Comparison of ENCODE assay signal across 26 cellular contexts in the genomic region with DNA sequence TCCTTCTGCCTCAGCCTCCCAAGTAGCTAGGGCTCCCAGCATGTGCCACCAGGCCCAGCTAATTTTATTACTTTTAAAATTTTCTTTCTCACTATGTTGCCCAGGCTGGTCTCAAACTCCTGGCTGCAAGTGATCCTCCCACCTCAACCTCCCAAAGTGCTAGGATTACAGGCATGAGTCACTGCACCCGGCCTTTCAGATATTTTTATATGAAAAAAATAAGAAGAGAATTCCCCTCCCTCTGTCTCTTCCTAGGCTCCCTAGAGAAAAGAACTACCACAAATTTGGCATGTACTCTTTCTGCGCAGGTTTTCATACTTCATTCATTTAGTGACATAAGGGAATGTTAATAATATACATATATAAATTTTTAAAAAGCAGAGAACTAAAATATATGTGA. TPM values are rescaled to one million over a fixed set of nuclear protein-coding genes. Genes with fewer than 3 reads are reported as not detected.
DNase-seq lines count a peak whose midpoint lies in the region; ATAC-seq and TF ChIP-seq lines count a peak whose summit lies in the region.
"Had no signal": no experiment of that assay in that cellular context is flagged by ENCODE, and none has a peak within 500 bp of the region (broad histone marks: within the 10 kb centered on the region; RNA-seq: fewer than 3 reads in every experiment).

No MANE protein-coding gene starts in this region.

- no TSS peak for BruUV-seq in MCF 10A (replicated peaks; lab: Mats Ljungman, UMichigan)

- TF ChIP-seq CTCF in MCF 10A (IDR thresholded peaks at IDR 0.05; ENCODE audit: unreplicated experiment) (no peak), breast epithelium (IDR thresholded peaks at IDR 0.05) (no peak), fibroblast of lung (conservative IDR thresholded peaks at IDR 0.05 in 1 of 2, IDR thresholded peaks at IDR 0.05 in 1 of 2; ENCODE audit: low read depth in 1 of 2, low read length in 2 of 2) (no peak)

- no peak overlapping the region for H3K27ac Mint-ChIP-seq in MCF 10A (ENCODE audit: low read depth, unreplicated experiment)
- H3K27ac Mint-ChIP-seq: activated CD4-positive, alpha-beta memory T cell treated with anti-CD3 and anti-CD28 coated beads, Interleukin-2, amount 10 ng/mL, durations not matched to agents 7 days and 5 days; activated naive CD8-positive, alpha-beta T cell; activated T-helper 2 cell treated with anti-CD3 and anti-CD28 coated beads, Interferon-gamma antibody, Interleukin-2, Interleukin-4, amounts not matched to agents 10 μg/mL and 5 μg/mL and 100 μg/mL, durations not matched to agents 14 hours and 24 hours and 36 hours; naive thymus-derived CD4-positive, alpha-beta T cell; stimulated activated naive CD8-positive, alpha-beta T cell treated with anti-CD3 and anti-CD28 coated beads, Interleukin-15, Interleukin-2, amounts not matched to agents 100 ng/mL and 50 ng/mL, for 24 hours had no signal

- H3K9me3 ChIP-seq in breast epithelium: no peaks in the 10 kb centered on the region
- no peaks in the 10 kb centered on the region for H3K9me3 ChIP-seq in fibroblast of lung (ENCODE audit: control insufficient read depth, insufficient read depth, low read depth, low read length)
- H3K9me3 ChIP-seq: ascending aorta, BLaER1, vagina had no signal

- H3K4me3 ChIP-seq in breast epithelium: no peak overlapping the region
- no peak overlapping the region for H3K4me3 ChIP-seq in fibroblast of lung (replicated peaks in 1 of 4; ENCODE audit: control extremely low read depth in 1 of 4, insufficient read depth in 1 of 4, low read depth in 3 of 4, low read length in 4 of 4)
- H3K4me3 ChIP-seq: ascending aorta, BLaER1, dorsolateral prefrontal cortex, vagina had no signal

- no peak overlapping the region for H3K4me2 ChIP-seq in fibroblast of lung (ENCODE audit: extremely low read depth, insufficient read depth, low read length)
- H3K4me2 ChIP-seq: BLaER1 had no signal

- H3K36me3 Mint-ChIP-seq in MCF 10A (ENCODE audit: insufficient read depth, unreplicated experiment): no peaks in the 10 kb centered on the region
- H3K36me3 Mint-ChIP-seq: activated naive CD8-positive, alpha-beta T cell; naive thymus-derived CD4-positive, alpha-beta T cell had no signal

- H3K27me3 Mint-ChIP-seq in MCF 10A (ENCODE audit: insufficient read depth, unreplicated experiment): no peaks in the 10 kb centered on the region
- H3K27me3 Mint-ChIP-seq: activated naive CD8-positive, alpha-beta T cell; central memory CD8-positive, alpha-beta T cell; stimulated activated naive CD8-positive, alpha-beta T cell treated with anti-CD3 and anti-CD28 coated beads, Interleukin-15, Interleukin-2, amounts not matched to agents 100 ng/mL and 50 ng/mL, for 24 hours had no signal

- no peak overlapping the region for H2AFZ ChIP-seq in fibroblast of lung (ENCODE audit: low read length)

- intact Hi-C loops in MCF 10A (cut with micrococcal nuclease): no loop called here
- intact Hi-C loops in breast epithelium (cut with DNase I; ENCODE audit: low total_unique reads): no loop called here

- peaks cover 1% of the 10 kb centered on the region for H3K79me2 ChIP-seq in fibroblast of lung (ENCODE audit: control insufficient read depth, insufficient read depth, low read length)

- H3K36me3 ChIP-seq in breast epithelium (no peaks in the 10 kb centered on the region), fibroblast of lung (ENCODE audit: control insufficient read depth, insufficient read depth, low read length) (no peaks in the 10 kb centered on the region)
- H3K36me3 ChIP-seq: ascending aorta, BLaER1, vagina had no signal

- POLR2A ChIA-PET in MCF 10A (lab: Yijun Ruan, JAX): no interaction called here

- CTCF ChIA-PET in MCF 10A (lab: Yijun Ruan, JAX): no interaction called here

- no peak overlapping the region for H3K9ac ChIP-seq in fibroblast of lung (ENCODE audit: insufficient read depth, low read length)
- H3K9ac ChIP-seq: BLaER1 had no signal

- DNase-seq in MCF 10A (ENCODE audit: unreplicated experiment) (peak; percentile 27), breast epithelium (ENCODE audit: low spot score in 2 of 2) (no peak), NCI-H226 (peak; percentile 70), fibroblast of lung (ENCODE audit: low read depth in 2 of 2) (peak in 1 of 2 donors; percentile 35), NCI-H748 (lab: John Stamatoyannopoulos, UW; ENCODE audit: unreplicated experiment) (no peak)
- DNase-seq: activated CD4-positive, alpha-beta memory T cell treated with anti-CD3 and anti-CD28 coated beads, Interleukin-2, amount 10 ng/mL, durations not matched to agents 7 days and 5 days; activated CD4-positive, CD25-positive, alpha-beta regulatory T cell treated with anti-CD3 and anti-CD28 coated beads, Interleukin-2, amount 50 U/mL, for 72 hours; activated CD8-positive, alpha-beta memory T cell treated with anti-CD3 and anti-CD28 coated beads, Interleukin-2, amount 50 U/mL, for 48 hours; dorsolateral prefrontal cortex; GF-D8; left ventricle myocardium superior; naive thymus-derived CD4-positive, alpha-beta T cell; NCI-H1694; NCI-H510A treated with DMSO at 0.1 percent for 48 hours; SHP77 treated with DMSO at 0.1 percent for 48 hours; T-helper 1 cell had no signal

- H3K4me1 ChIP-seq in breast epithelium (no peaks in the 10 kb centered on the region), fibroblast of lung (ENCODE audit: control insufficient read depth, extremely low read depth, insufficient read depth, low read length) (peaks cover 31% of the 10 kb centered on the region)
- H3K4me1 ChIP-seq: ascending aorta, BLaER1, vagina had no signal

- H3K27ac ChIP-seq in breast epithelium (no peak overlapping the region), fibroblast of lung (ENCODE audit: insufficient read depth, low read length) (peak overlapping the region; percentile 88)
- H3K27ac ChIP-seq: ascending aorta, BLaER1, dorsolateral prefrontal cortex, vagina had no signal

- ATAC-seq in HG03039 (IDR thresholded peaks at IDR 0.05; ENCODE audit: unreplicated experiment): no peak
- no peak for ATAC-seq in HG02885 (IDR thresholded peaks at IDR 0.05; ENCODE audit: poor library complexity, unreplicated experiment)
- ATAC-seq in GM21825 (IDR thresholded peaks at IDR 0.05; ENCODE audit: unreplicated experiment): no peak
- ATAC-seq: left ventricle myocardium superior; naive thymus-derived CD4-positive, alpha-beta T cell had no signal

- no peaks in the 10 kb centered on the region for H3K9me3 Mint-ChIP-seq in MCF 10A (ENCODE audit: unreplicated experiment)
- H3K9me3 Mint-ChIP-seq: activated CD4-positive, alpha-beta memory T cell treated with anti-CD3 and anti-CD28 coated beads, Interleukin-2, amount 10 ng/mL, durations not matched to agents 7 days and 5 days; activated T-helper 2 cell treated with anti-CD3 and anti-CD28 coated beads, Interferon-gamma antibody, Interleukin-2, Interleukin-4, amounts not matched to agents 10 μg/mL and 5 μg/mL and 100 μg/mL, durations not matched to agents 14 hours and 24 hours and 36 hours; central memory CD8-positive, alpha-beta T cell; naive thymus-derived CD4-positive, alpha-beta T cell; stimulated activated naive CD8-positive, alpha-beta T cell treated with anti-CD3 and anti-CD28 coated beads, Interleukin-15, Interleukin-2, amounts not matched to agents 100 ng/mL and 50 ng/mL, for 24 hours had no signal

- H3K27me3 ChIP-seq in breast epithelium: no peaks in the 10 kb centered on the region
- H3K27me3 ChIP-seq in fibroblast of lung (ENCODE audit: control insufficient read depth, insufficient read depth, low read length): no peaks in the 10 kb centered on the region
- H3K27me3 ChIP-seq: ascending aorta, BLaER1, dorsolateral prefrontal cortex, vagina had no signal

- H3K4me3 Mint-ChIP-seq in MCF 10A (ENCODE audit: unreplicated experiment): no peak overlapping the region
- H3K4me3 Mint-ChIP-seq: activated CD4-positive, alpha-beta memory T cell treated with anti-CD3 and anti-CD28 coated beads, Interleukin-2, amount 10 ng/mL, durations not matched to agents 7 days and 5 days; activated naive CD8-positive, alpha-beta T cell; central memory CD8-positive, alpha-beta T cell; naive thymus-derived CD4-positive, alpha-beta T cell; stimulated activated naive CD8-positive, alpha-beta T cell treated with anti-CD3 and anti-CD28 coated beads, Interleukin-15, Interleukin-2, amounts not matched to agents 100 ng/mL and 50 ng/mL, for 24 hours had no signal

- no peaks in the 10 kb centered on the region for H4K20me1 ChIP-seq in fibroblast of lung (ENCODE audit: control insufficient read depth, extremely low read depth, insufficient read depth, low read length)
- H4K20me1 ChIP-seq: BLaER1 had no signal

- peaks cover 37% of the 10 kb centered on the region for H3K4me1 Mint-ChIP-seq in MCF 10A (ENCODE audit: insufficient read depth, unreplicated experiment)
- H3K4me1 Mint-ChIP-seq: activated CD4-positive, alpha-beta memory T cell treated with anti-CD3 and anti-CD28 coated beads, Interleukin-2, amount 10 ng/mL, durations not matched to agents 7 days and 5 days; central memory CD8-positive, alpha-beta T cell; naive thymus-derived CD4-positive, alpha-beta T cell had no signal

- TF ChIP-seq POLR2A in breast epithelium (IDR thresholded peaks at IDR 0.05): no peak

RNA-seq across cellular contexts. Expression of gene SMURF2, which starts 21.7 kb away (rescaled TPM):
- total RNA-seq in MCF 10A (2022): 49.2 and 55.8 TPM in 2 replicates
- 10 to 100 TPM; 27.2 to 48.3 (median 28.6) TPM for total RNA-seq in breast epithelium
- total RNA-seq in fibroblast of lung: 71.7 and 108 TPM in 2 replicates
- polyA plus RNA-seq in fibroblast of lung: 96.3 and 103 TPM in 2 replicates
- 75.4 and 85.6 TPM in 2 replicates for polyA plus RNA-seq in fibroblast of lung (2012)
- polyA minus RNA-seq in fibroblast of lung (ENCODE audit: low replicate concordance): 28.3 and 42.8 TPM in 2 replicates

Comparison
In these comparisons a context has a peak if more than half of its experiments do, and no peak if none do; other contexts are left out.
1. DNase-seq: peak in MCF 10A (single experiment) and NCI-H226 (single experiment); none in breast epithelium (0 of 2) and NCI-H748 (single experiment).